Comparison of ENCODE assay signal across 8 cellular contexts in genomic region chr1:38013027-38013588, GRCh38. TPM values are rescaled to one million over a fixed set of nuclear protein-coding genes. Genes with fewer than 3 reads are reported as not detected.
DNase-seq lines count a peak whose midpoint lies in the region; ATAC-seq and TF ChIP-seq lines count a peak whose summit lies in the region.

No MANE protein-coding gene starts in this region.

- TSS peak; percentile 79 for BruUV-seq in OCI-LY7 (replicated peaks; lab: Mats Ljungman, UMichigan)

- H3K9me3 ChIP-seq in OCI-LY7 (ENCODE audit: low read length) (no peaks in the 10 kb centered on the region), endodermal cell (ENCODE audit: control insufficient read depth, low read length) (no peaks in the 10 kb centered on the region)

- H3K36me3 ChIP-seq in OCI-LY7 (ENCODE audit: insufficient read depth, low read length) (peaks cover 37% of the 10 kb centered on the region), endodermal cell (ENCODE audit: control insufficient read depth, insufficient read depth, low read length) (peaks cover 27% of the 10 kb centered on the region)

- peaks cover 8% of the 10 kb centered on the region for H4K20me1 ChIP-seq in OCI-LY7 (ENCODE audit: insufficient read depth, low read length)

- TF ChIP-seq CTCF in AG10803 (conservative IDR thresholded peaks at IDR 0.05; ENCODE audit: low read length) (no peak), OCI-LY7 (conservative IDR thresholded peaks at IDR 0.05; ENCODE audit: low read length) (no peak), endodermal cell (conservative IDR thresholded peaks at IDR 0.05) (no peak)

- ATAC-seq in GM21447 (IDR thresholded peaks at IDR 0.05; ENCODE audit: unreplicated experiment) (peak; percentile 21), GM19455 (IDR thresholded peaks at IDR 0.05; ENCODE audit: unreplicated experiment) (no peak)
- ATAC-seq in natural killer cell treated with Interleukin-12 subunit alpha and Interleukin-12 subunit beta and Interleukin-15 and Interleukin-18, amount 100 ng/mL, for 72 hours, result peak in 1 of 2 donors; percentile 2

- no peaks in the 10 kb centered on the region for H3K9me2 ChIP-seq in OCI-LY7 (ENCODE audit: insufficient read depth, low read length)

- H3K4me3 ChIP-seq in AG10803 (ENCODE audit: low read length) (peak overlapping the region; percentile 69), OCI-LY7 (ENCODE audit: low read depth, low read length, poor library complexity, severe bottlenecking) (peak overlapping the region; percentile 81), endodermal cell (ENCODE audit: low read length) (peak overlapping the region; percentile 90)

- CTCF ChIA-PET in OCI-LY7 (lab: Charles Lee; ENCODE audit: unreplicated experiment), result interaction anchor here (0.5 to 1.0 kb wide), 2 partner anchors 10 to 205 kb away, joined by 3 to 12 read pairs; partner anchors contain the start of genes C1orf122 and YRDC

- H3K4me3 Mint-ChIP-seq in endodermal cell, result peak overlapping the region; percentile 100
- peak overlapping the region; percentile 97 for H3K4me3 Mint-ChIP-seq in natural killer cell treated with Interleukin-12 subunit alpha and Interleukin-12 subunit beta and Interleukin-15 and Interleukin-18, amount 100 ng/mL, for 72 hours

- POLR2A ChIA-PET in OCI-LY7 (lab: Charles Lee), result interaction anchor here (0.8 to 0.9 kb wide), 2 partner anchors 62 to 323 kb away, joined by 3 read pairs; a partner anchor contains a TSS

- peaks cover 18% of the 10 kb centered on the region for H3K36me3 Mint-ChIP-seq in endodermal cell (ENCODE audit: low read depth)
- H3K36me3 Mint-ChIP-seq in natural killer cell treated with Interleukin-12 subunit alpha and Interleukin-12 subunit beta and Interleukin-15 and Interleukin-18, amount 100 ng/mL, for 72 hours, result peaks cover 5% of the 10 kb centered on the region

- H2AFZ ChIP-seq in OCI-LY7 (ENCODE audit: low read length), result peak overlapping the region; percentile 95; the same call in 1 of the 2 replicates

- intact Hi-C loops in OCI-LY7 (cut with micrococcal nuclease; ENCODE audit: unreplicated experiment), result loop anchor here (10.0 kb wide), 1 partner anchor 318 kb away; the partner anchor contains the start of gene CDCA8

- H3K27me3 ChIP-seq in endodermal cell (ENCODE audit: control insufficient read depth, insufficient read depth, low read length, poor library complexity, severe bottlenecking), result no peaks in the 10 kb centered on the region

- peaks cover 19% of the 10 kb centered on the region for H3K4me1 Mint-ChIP-seq in endodermal cell
- H3K4me1 Mint-ChIP-seq in natural killer cell treated with Interleukin-12 subunit alpha and Interleukin-12 subunit beta and Interleukin-15 and Interleukin-18, amount 100 ng/mL, for 72 hours (ENCODE audit: low read depth in 2 of 2), result peaks cover 54 to 57% of the 10 kb centered on the region in 2 donors

- no peaks in the 10 kb centered on the region for H3K27me3 Mint-ChIP-seq in endodermal cell (ENCODE audit: insufficient read depth)
- H3K27me3 Mint-ChIP-seq in natural killer cell treated with Interleukin-12 subunit alpha and Interleukin-12 subunit beta and Interleukin-15 and Interleukin-18, amount 100 ng/mL, for 72 hours, result no peaks in the 10 kb centered on the region

- H3K27ac ChIP-seq in OCI-LY7 (ENCODE audit: low read depth, low read length, poor library complexity, severe bottlenecking) (peak overlapping the region; percentile 65), endodermal cell (ENCODE audit: low read depth, low read length) (peak overlapping the region; percentile 82)

- H3K4me1 ChIP-seq in OCI-LY7 (ENCODE audit: insufficient read depth, low read length, poor library complexity, severe bottlenecking) (peaks cover 22% of the 10 kb centered on the region), endodermal cell (ENCODE audit: control insufficient read depth, insufficient read depth, low read length) (peaks cover 4% of the 10 kb centered on the region)

- H3K9ac ChIP-seq in endodermal cell (ENCODE audit: extremely low read depth, low read length, poor library complexity, severe bottlenecking), result peak overlapping the region; percentile 79

- peak overlapping the region; percentile 79 for H3K4me2 ChIP-seq in OCI-LY7 (ENCODE audit: low read length)

- H3K27ac Mint-ChIP-seq in endodermal cell, result peak overlapping the region; percentile 99
- H3K27ac Mint-ChIP-seq in natural killer cell treated with Interleukin-12 subunit alpha and Interleukin-12 subunit beta and Interleukin-15 and Interleukin-18, amount 100 ng/mL, for 72 hours, result peak overlapping the region; percentile 96 to 100

- peak; percentile 83 for DNase-seq in AG10803 (ENCODE audit: low read depth)
- no peak for DNase-seq in OCI-LY7 (ENCODE audit: low spot score)
- DNase-seq in endodermal cell, result no peak
- no peak for DNase-seq in natural killer cell treated with Interleukin-12 subunit alpha and Interleukin-12 subunit beta and Interleukin-15 and Interleukin-18, amount 100 ng/mL, for 72 hours (ENCODE audit: low spot score)
- no peak for DNase-seq in globus pallidus (ENCODE audit: low spot score)
- DNase-seq in 8988T, result no peak

- H3K9me3 Mint-ChIP-seq in endodermal cell, result peaks cover 3% of the 10 kb centered on the region
- no peaks in the 10 kb centered on the region for H3K9me3 Mint-ChIP-seq in natural killer cell treated with Interleukin-12 subunit alpha and Interleukin-12 subunit beta and Interleukin-15 and Interleukin-18, amount 100 ng/mL, for 72 hours

- H3K79me2 ChIP-seq in OCI-LY7 (ENCODE audit: insufficient read depth, low read depth, low read length), result peaks cover 37% of the 10 kb centered on the region

- 16 to 21% methylated on average over 4 to 8 of the region's 8 CpGs for WGBS in endodermal cell (ENCODE audit: insufficient coverage in 1 of 2, insufficient read length in 1 of 2), 2 experiments

RNA-seq across cellular contexts. Expression of gene UTP11, which starts 0.6 kb away (rescaled TPM):
- 43.8 and 61.1 TPM in 2 replicates for total RNA-seq in OCI-LY7 (2014; rRNA removed; shearing (Covaris generic))
- total RNA-seq in OCI-LY7 (2022) (40.1 and 42.1 TPM in 2 replicates), endodermal cell (10 to 100 TPM; 40.9 to 46.3 TPM)
- 50.0 TPM for polyA plus RNA-seq in endodermal cell (2013, experiment 1 of 2)
- 54.7 TPM for polyA plus RNA-seq in endodermal cell (2013, experiment 2 of 2)
- 10 to 100 TPM; 59.9 to 60.0 TPM for total RNA-seq in natural killer cell treated with Interleukin-12 subunit alpha and Interleukin-12 subunit beta and Interleukin-15 and Interleukin-18, amount 100 ng/mL, for 72 hours

RNA-seq across cellular contexts. Expression of gene FHL3, which starts 7.8 kb away (rescaled TPM):
- total RNA-seq in OCI-LY7 (2014; rRNA removed; shearing (Covaris generic)), result 0.21 and 0.63 TPM in 2 replicates
- 1.2 and 1.8 TPM in 2 replicates for total RNA-seq in OCI-LY7 (2022)
- total RNA-seq in endodermal cell, result 10 to 100 TPM; 20.5 to 20.6 TPM
- 22.3 TPM for polyA plus RNA-seq in endodermal cell (2013, experiment 1 of 2)
- polyA plus RNA-seq in endodermal cell (2013, experiment 2 of 2), result 22.3 TPM
- total RNA-seq in natural killer cell treated with Interleukin-12 subunit alpha and Interleukin-12 subunit beta and Interleukin-15 and Interleukin-18, amount 100 ng/mL, for 72 hours, result 10 to 100 TPM; 24.5 TPM

RNA-seq across cellular contexts. Expression of gene SF3A3, which starts 23.3 kb away (rescaled TPM):
- total RNA-seq in OCI-LY7 (2014; rRNA removed; shearing (Covaris generic)), result 89.5 and 155 TPM in 2 replicates
- total RNA-seq in OCI-LY7 (2022) (106 and 133 TPM in 2 replicates), endodermal cell (10 to 100 TPM; 89.3 to 97.0 TPM)
- 86.4 TPM for polyA plus RNA-seq in endodermal cell (2013, experiment 1 of 2)
- polyA plus RNA-seq in endodermal cell (2013, experiment 2 of 2), result 84.4 TPM
- total RNA-seq in natural killer cell treated with Interleukin-12 subunit alpha and Interleukin-12 subunit beta and Interleukin-15 and Interleukin-18, amount 100 ng/mL, for 72 hours, result 100 to 1,000 TPM in 1 of 2 donors, 10 to 100 TPM in 1; 90.7 to 174 TPM

RNA-seq across cellular contexts. Expression of gene POU3F1, which starts 33.5 kb away (rescaled TPM):
- total RNA-seq in OCI-LY7 (2014; rRNA removed; shearing (Covaris generic)), result 0.08 and 0.13 TPM in 2 replicates
- total RNA-seq in OCI-LY7 (2022) (not detected in 2 replicates), endodermal cell (under 1 TPM; 0.20 to 0.46 TPM)
- polyA plus RNA-seq in endodermal cell (2013, experiment 1 of 2), result 9.7 TPM
- polyA plus RNA-seq in endodermal cell (2013, experiment 2 of 2), result 8.6 TPM
- under 1 TPM; 0.50 to 0.93 TPM for total RNA-seq in natural killer cell treated with Interleukin-12 subunit alpha and Interleukin-12 subunit beta and Interleukin-15 and Interleukin-18, amount 100 ng/mL, for 72 hours

Comparison
In these comparisons a context has a peak if more than half of its experiments do, and no peak if none do; other contexts are left out.
1. RNA of gene FHL3, which starts 7.8 kb away (total RNA-seq): 24.5 TPM in natural killer cell treated with Interleukin-12 subunit alpha and Interleukin-12 subunit beta and Interleukin-15 and Interleukin-18, amount 100 ng/mL, for 72 hours and 20.5 to 20.6 TPM in endodermal cell; 0.21 to 1.8 TPM in OCI-LY7; every median in the first group is over 4 times any median in the second.
2. Peak in every context shown above with its lines, with median percentiles within 50 percentile points of each other: H3K4me3 ChIP-seq.